Comparison of ENCODE assay signal across 8 cellular contexts in genomic region chr18:9137168-9138066, GRCh38. TPM values are rescaled to one million over a fixed set of nuclear protein-coding genes. Genes with fewer than 3 reads are reported as not detected.
DNase-seq lines count a peak whose midpoint lies in the region; ATAC-seq and TF ChIP-seq lines count a peak whose summit lies in the region.

No MANE protein-coding gene starts in this region.

- no peak for TF ChIP-seq CTCF in AG04449 (IDR thresholded peaks at IDR 0.05; ENCODE audit: insufficient read depth, low read length, missing control alignments)

- peak overlapping the region; percentile 93 for H3K4me3 ChIP-seq in AG04449 (ENCODE audit: low read depth, low read length)

- H3K27ac ChIP-seq in cingulate gyrus (ENCODE audit: low read depth, low read length) = peak overlapping the region; percentile 96

- DNase-seq in AG04449 (ENCODE audit: low read depth, low spot score) (peak; percentile 42), NCI-H226 (peak; percentile 76), left lobe of liver (ENCODE audit: low spot score) (peak; percentile 81)
- peak; percentile 42 to 51 for DNase-seq in activated CD4-positive, alpha-beta T cell treated with anti-CD3 and anti-CD28 coated beads for 24 hours (ENCODE audit: low read depth in 2 of 2)
- peak; percentile 70 for DNase-seq in stimulated activated CD4-positive, alpha-beta T cell treated with anti-CD3 and anti-CD28 coated beads, Interleukin-4, amount 100 ng/mL, for 1 hour

- CTCF ChIA-PET in AG04449 (lab: Yijun Ruan, JAX) = interaction anchor here (0.8 to 3.7 kb wide), 5 partner anchors 10 to 481 kb away, joined by 3 to 15 read pairs (median 3); no protein-coding TSS in a partner anchor

- ATAC-seq in GM18868 (IDR thresholded peaks at IDR 0.05; ENCODE audit: unreplicated experiment) = peak; percentile 34
- peak; percentile 39 for ATAC-seq in HG03097 (IDR thresholded peaks at IDR 0.05; ENCODE audit: low FRiP score, unreplicated experiment)
- ATAC-seq in left lobe of liver = peak; percentile 54

- POLR2A ChIA-PET in AG04449 (lab: Yijun Ruan, JAX) = interaction anchor here (1.1 to 1.6 kb wide), 2 partner anchors 9 to 20 kb away, joined by 3 to 6 read pairs; no protein-coding TSS in a partner anchor

RNA-seq across cellular contexts. Expression of gene ANKRD12, which starts 0.8 kb away (rescaled TPM):
- total RNA-seq in left lobe of liver = 15.0 TPM

RNA-seq across cellular contexts. Expression of gene NDUFV2, which starts 34.9 kb away (rescaled TPM):
- 151 TPM for total RNA-seq in left lobe of liver

Comparison
In these comparisons a context has a peak if more than half of its experiments do, and no peak if none do; other contexts are left out.
1. Peak in every context shown above with its lines: DNase-seq, ATAC-seq, H3K4me3 ChIP-seq and H3K27ac ChIP-seq.